In genomic region chr3:151890721-151891141, GRCh38 we compare ENCODE assay signal across 10 cellular contexts. TPM values are rescaled to one million over a fixed set of nuclear protein-coding genes. Genes with fewer than 3 reads are reported as not detected.
DNase-seq lines count a peak whose midpoint lies in the region; ATAC-seq and TF ChIP-seq lines count a peak whose summit lies in the region.
"Had no signal": no experiment of that assay in that cellular context is flagged by ENCODE, and none has a peak within 500 bp of the region (broad histone marks: within the 10 kb centered on the region; RNA-seq: fewer than 3 reads in every experiment).

No MANE protein-coding gene starts in this region.

- H3K9me3 ChIP-seq in right lobe of liver (no peaks in the 10 kb centered on the region), testis (no peaks in the 10 kb centered on the region)

- no peak overlapping the region for H3K4me3 ChIP-seq in right lobe of liver
- no peak overlapping the region for H3K4me3 ChIP-seq in testis

- TF ChIP-seq CTCF in right lobe of liver (IDR thresholded peaks at IDR 0.05) (no peak), testis (IDR thresholded peaks at IDR 0.05) (no peak)

- no peak overlapping the region for H3K4me3 Mint-ChIP-seq in stimulated activated memory B cell treated with anti-CD40 and anti-IgM and Interleukin-4, amounts not matched to agents 10 μg/mL and 1 μg/mL and 100 μg/mL, for 72 hours
- H3K4me3 Mint-ChIP-seq: activated B cell treated with CpG ODN at 0.5 μM for 24 hours, naive B cell had no signal

- H3K4me1 ChIP-seq in right lobe of liver (no peaks in the 10 kb centered on the region), testis (no peaks in the 10 kb centered on the region)

- ATAC-seq in GM19025 (IDR thresholded peaks at IDR 0.05; ENCODE audit: low read depth, unreplicated experiment) (peak; percentile 66), HG03095 (IDR thresholded peaks at IDR 0.05; ENCODE audit: unreplicated experiment) (peak; percentile 76), right lobe of liver (peak in 3 of 4 donors; percentile 26 to 50 (median 49)), HG02623 (IDR thresholded peaks at IDR 0.05; ENCODE audit: unreplicated experiment) (no peak)
- ATAC-seq in stimulated activated memory B cell treated with anti-CD40 and anti-IgM and Interleukin-4, amounts not matched to agents 10 μg/mL and 1 μg/mL and 100 μg/mL, for 72 hours, result no peak

- no peaks in the 10 kb centered on the region for H3K27me3 Mint-ChIP-seq in stimulated activated memory B cell treated with anti-CD40 and anti-IgM and Interleukin-4, amounts not matched to agents 10 μg/mL and 1 μg/mL and 100 μg/mL, for 72 hours
- H3K27me3 Mint-ChIP-seq: activated B cell treated with CpG ODN at 0.5 μM for 24 hours, naive B cell had no signal

- H3K36me3 Mint-ChIP-seq in stimulated activated memory B cell treated with anti-CD40 and anti-IgM and Interleukin-4, amounts not matched to agents 10 μg/mL and 1 μg/mL and 100 μg/mL, for 72 hours, result no peaks in the 10 kb centered on the region
- H3K36me3 Mint-ChIP-seq: naive B cell had no signal

- no peaks in the 10 kb centered on the region for H3K9me3 Mint-ChIP-seq in stimulated activated memory B cell treated with anti-CD40 and anti-IgM and Interleukin-4, amounts not matched to agents 10 μg/mL and 1 μg/mL and 100 μg/mL, for 72 hours

- no peak overlapping the region for H3K27ac Mint-ChIP-seq in stimulated activated memory B cell treated with anti-CD40 and anti-IgM and Interleukin-4, amounts not matched to agents 10 μg/mL and 1 μg/mL and 100 μg/mL, for 72 hours
- H3K27ac Mint-ChIP-seq: activated B cell treated with CpG ODN at 0.5 μM for 24 hours, naive B cell had no signal

- intact Hi-C loops in right lobe of liver (cut with DNase I) (no loop called here), testis (cut with DNase I; ENCODE audit: low total_unique reads) (no loop called here)

- no peak for TF ChIP-seq POLR2A in right lobe of liver (IDR thresholded peaks at IDR 0.05)
- no peak for TF ChIP-seq POLR2A in testis (IDR thresholded peaks at IDR 0.05)

- H3K4me1 Mint-ChIP-seq in stimulated activated memory B cell treated with anti-CD40 and anti-IgM and Interleukin-4, amounts not matched to agents 10 μg/mL and 1 μg/mL and 100 μg/mL, for 72 hours, result no peaks in the 10 kb centered on the region

- WGBS in right lobe of liver (ENCODE audit: insufficient coverage, low coverage, low lambda C conversion rate, missing lambda C conversion rate), result 26% methylated on average over 4 of the region's 4 CpGs
- WGBS in testis, 2 donors, result 80 to 85% methylated on average over 4 of the region's 4 CpGs

- DNase-seq in NCI-H510A (lab: John Stamatoyannopoulos, UW) (peak; percentile 20), right lobe of liver (no peak), DMS 273 (lab: John Stamatoyannopoulos, UW; ENCODE audit: unreplicated experiment) (no peak), testis (no peak)
- DNase-seq: activated B cell treated with CpG ODN at 0.5 μM for 24 hours, naive B cell had no signal

- H3K36me3 ChIP-seq in right lobe of liver (no peaks in the 10 kb centered on the region), testis (ENCODE audit: low read depth, missing control alignments) (no peaks in the 10 kb centered on the region)

- H3K27ac ChIP-seq in right lobe of liver (no peak overlapping the region), testis (no peak overlapping the region)

- H3K27me3 ChIP-seq in right lobe of liver, result no peaks in the 10 kb centered on the region
- no peaks in the 10 kb centered on the region for H3K27me3 ChIP-seq in testis

RNA-seq across cellular contexts. Expression of gene SUCNR1, which starts 17.3 kb away (rescaled TPM):
- total RNA-seq in right lobe of liver (1 to 10 TPM; 1.7 to 3.2 (median 2.4) TPM), testis (under 1 TPM in 1 of 2 donors, not detected in 1; 0.06 TPM)
- 0.42 TPM for polyA plus RNA-seq in testis (ENCODE audit: insufficient read depth, low read depth, low replicate concordance)
- total RNA-seq: activated B cell treated with CpG ODN at 0.5 μM for 24 hours had no signal

Comparison
In these comparisons a context has a peak if more than half of its experiments do, and no peak if none do; other contexts are left out.
1. ATAC-seq: peak in GM19025 (single experiment), HG03095 (single experiment) and right lobe of liver (3 of 4); none in HG02623 (single experiment) and stimulated activated memory B cell treated with anti-CD40 and anti-IgM and Interleukin-4, amounts not matched to agents 10 μg/mL and 1 μg/mL and 100 μg/mL, for 72 hours (single experiment).